In genomic region chr19:4093643-4094175, GRCh38 we compare ENCODE assay signal across 20 cellular contexts. TPM values are rescaled to one million over a fixed set of nuclear protein-coding genes. Genes with fewer than 3 reads are reported as not detected.
"Had no signal": no experiment of that assay in that cellular context is flagged by ENCODE, and none has a peak within 500 bp of the region (broad histone marks: within the 10 kb centered on the region; RNA-seq: fewer than 3 reads in every experiment).

No MANE protein-coding gene starts in this region.

- H3K4me1 Mint-ChIP-seq: memory B cell had no signal

- ATAC-seq: stimulated activated naive B cell treated with anti-CD40 and anti-IgM and Interleukin-4, amounts not matched to agents 10 μg/mL and 1 μg/mL and 100 μg/mL, for 72 hours had no signal

- H3K9me3 Mint-ChIP-seq: activated B cell treated with CpG ODN at 0.5 μM for 24 hours; activated naive CD4-positive, alpha-beta T cell treated with anti-CD3 and anti-CD28 coated beads, Interleukin-2, amount 50 U/mL, for 24 hours; memory B cell; stimulated activated naive B cell treated with anti-CD40 and anti-IgM and Interleukin-4, amounts not matched to agents 10 μg/mL and 1 μg/mL and 100 μg/mL, for 72 hours had no signal

- H3K27me3 Mint-ChIP-seq: activated B cell treated with CpG ODN at 0.5 μM for 24 hours; activated naive CD4-positive, alpha-beta T cell treated with anti-CD3 and anti-CD28 coated beads, Interleukin-2, amount 50 U/mL, for 24 hours; memory B cell; stimulated activated naive B cell treated with anti-CD40 and anti-IgM and Interleukin-4, amounts not matched to agents 10 μg/mL and 1 μg/mL and 100 μg/mL, for 72 hours had no signal

- H3K4me3 Mint-ChIP-seq: activated B cell treated with CpG ODN at 0.5 μM for 24 hours; activated naive CD4-positive, alpha-beta T cell treated with anti-CD3 and anti-CD28 coated beads, Interleukin-2, amount 50 U/mL, for 24 hours; memory B cell; stimulated activated naive B cell treated with anti-CD40 and anti-IgM and Interleukin-4, amounts not matched to agents 10 μg/mL and 1 μg/mL and 100 μg/mL, for 72 hours had no signal

- DNase-seq: activated B cell treated with CpG ODN at 0.5 μM for 24 hours; activated CD4-positive, alpha-beta T cell treated with anti-CD3 and anti-CD28 coated beads for 4 hours; activated T-cell treated with anti-CD3 and anti-CD28 coated beads for 4 hours; amygdala; dermis blood vessel endothelial cell; effector memory CD4-positive, alpha-beta T cell; esophagus squamous epithelium; posterior cingulate gyrus; sigmoid colon; stimulated activated CD4-positive, alpha-beta T cell treated with anti-CD3 and anti-CD28 coated beads, Interleukin-4, amount 100 ng/mL, for 24 hours; stimulated activated naive B cell treated with anti-CD40 and anti-IgM and Interleukin-4, amounts not matched to agents 10 μg/mL and 1 μg/mL and 100 μg/mL, for 72 hours; SW 1271; T-helper 9 cell had no signal

- H3K27ac Mint-ChIP-seq: activated B cell treated with CpG ODN at 0.5 μM for 24 hours; activated naive CD4-positive, alpha-beta T cell treated with anti-CD3 and anti-CD28 coated beads, Interleukin-2, amount 50 U/mL, for 24 hours; memory B cell; stimulated activated naive B cell treated with anti-CD40 and anti-IgM and Interleukin-4, amounts not matched to agents 10 μg/mL and 1 μg/mL and 100 μg/mL, for 72 hours had no signal

RNA-seq across cellular contexts. Expression of gene CREB3L3, which starts 59.7 kb away (rescaled TPM):
- total RNA-seq: activated B cell treated with CpG ODN at 0.5 μM for 24 hours; activated CD8-positive, alpha-beta memory T cell treated with anti-CD3 and anti-CD28 coated beads for 36 hours; cardiac muscle cell; chondrocyte; dermis blood vessel endothelial cell; esophagus squamous epithelium; renal cortical epithelial cell; thoracic aorta had no signal
- polyA plus RNA-seq: cardiac muscle cell had no signal
